ENCODE assay signal across 13 cellular contexts in genomic region chr12:54937376-54937775, GRCh38. TPM values are rescaled to one million over a fixed set of nuclear protein-coding genes. Genes with fewer than 3 reads are reported as not detected.
"Had no signal": no experiment of that assay in that cellular context is flagged by ENCODE, and none has a peak within 500 bp of the region (broad histone marks: within the 10 kb centered on the region; RNA-seq: fewer than 3 reads in every experiment).

No MANE protein-coding gene starts in this region.

- H3K9me3 ChIP-seq: body of pancreas, pancreas, tibial artery had no signal

- H3K9me3 Mint-ChIP-seq: WTC11 had no signal

- H3K27me3 Mint-ChIP-seq: activated CD4-positive, alpha-beta T cell treated with anti-CD3 and anti-CD28 coated beads, Interleukin-2, amount 10 ng/mL, durations not matched to agents 24 days and 14 days had no signal

- H3K4me1 ChIP-seq: body of pancreas, pancreas, tibial artery had no signal

- H3K36me3 Mint-ChIP-seq: WTC11 had no signal

- H3K27ac Mint-ChIP-seq: WTC11 had no signal

- H3K27ac ChIP-seq: body of pancreas, pancreas, tibial artery had no signal

- H3K36me3 ChIP-seq: pancreas, tibial artery had no signal

- DNase-seq: activated CD4-positive, alpha-beta T cell treated with anti-CD3 and anti-CD28 coated beads, Interleukin-2, amount 10 ng/mL, durations not matched to agents 24 days and 14 days; activated naive CD4-positive, alpha-beta T cell treated with anti-CD3 and anti-CD28 coated beads, Interleukin-2, amount 50 U/mL, for 16 hours; amygdala; body of pancreas; cortex of kidney; effector memory CD4-positive, alpha-beta T cell; naive B cell; pancreas; stimulated activated CD4-positive, alpha-beta T cell treated with anti-CD3 and anti-CD28 coated beads, Interleukin-1b, Interleukin-23, amount 100 ng/mL, for 48 hours; SW 1271; tibial artery had no signal

- H3K27me3 ChIP-seq: body of pancreas, pancreas, tibial artery had no signal

- ATAC-seq: body of pancreas, left lobe of liver, pancreas, WTC11 had no signal

- H3K4me3 ChIP-seq: body of pancreas, pancreas, tibial artery had no signal

- H3K4me3 Mint-ChIP-seq: activated CD4-positive, alpha-beta T cell treated with anti-CD3 and anti-CD28 coated beads, Interleukin-2, amount 10 ng/mL, durations not matched to agents 24 days and 14 days; WTC11 had no signal

RNA-seq across cellular contexts. Expression of gene TESPA1, which starts 47.2 kb away (rescaled TPM):
- total RNA-seq: body of pancreas had no signal
